ENCODE assay signal across 19 cellular contexts in the genomic region with DNA sequence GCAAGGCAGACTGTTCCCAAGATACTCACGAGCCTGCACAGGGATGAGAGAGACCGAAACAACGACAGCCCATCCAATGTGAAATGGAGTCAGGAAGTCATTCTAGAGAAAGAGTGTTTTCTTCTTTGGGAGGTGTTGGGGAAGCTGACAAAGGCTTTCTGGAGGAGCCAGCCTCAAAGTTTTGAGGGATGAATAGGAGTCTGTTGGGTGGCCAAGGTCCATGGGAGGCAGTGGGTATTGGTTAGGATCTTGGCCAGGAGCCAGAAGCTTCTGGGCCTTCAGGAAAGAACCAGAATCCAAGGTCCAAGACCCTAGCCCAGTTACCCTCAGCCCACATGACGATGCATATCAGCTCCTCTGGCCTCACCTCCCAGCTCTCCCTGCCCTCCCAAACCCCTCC. TPM values are rescaled to one million over a fixed set of nuclear protein-coding genes. Genes with fewer than 3 reads are reported as not detected.
DNase-seq lines count a peak whose midpoint lies in the region; ATAC-seq, FAIRE-seq and TF ChIP-seq lines count a peak whose summit lies in the region.
"Had no signal": no experiment of that assay in that cellular context is flagged by ENCODE, and none has a peak within 500 bp of the region (broad histone marks: within the 10 kb centered on the region; RNA-seq: fewer than 3 reads in every experiment).

No MANE protein-coding gene starts in this region.

- H3K4me1 Mint-ChIP-seq in activated naive CD4-positive, alpha-beta T cell treated with anti-CD3 and anti-CD28 coated beads, Interleukin-2, amount 10 ng/mL, durations not matched to agents 7 days and 5 days: no peaks in the 10 kb centered on the region
- no peaks in the 10 kb centered on the region for H3K4me1 Mint-ChIP-seq in WTC11

- H3K27me3 Mint-ChIP-seq in activated naive CD4-positive, alpha-beta T cell treated with anti-CD3 and anti-CD28 coated beads, Interleukin-2, amount 10 ng/mL, durations not matched to agents 7 days and 5 days: peaks cover 24% of the 10 kb centered on the region
- H3K27me3 Mint-ChIP-seq in WTC11 (ENCODE audit: low read depth): no peaks in the 10 kb centered on the region
- H3K27me3 Mint-ChIP-seq: CD4-positive, alpha-beta T cell had no signal

- H3K9me3 Mint-ChIP-seq in activated naive CD4-positive, alpha-beta T cell treated with anti-CD3 and anti-CD28 coated beads, Interleukin-2, amount 10 ng/mL, durations not matched to agents 7 days and 5 days: peaks cover 12% of the 10 kb centered on the region
- H3K9me3 Mint-ChIP-seq in activated naive CD4-positive, alpha-beta T cell treated with anti-CD3 and anti-CD28 coated beads, Interleukin-2, amount 50 U/mL, for 72 hours: peaks cover 15 to 18% of the 10 kb centered on the region in 2 donors
- H3K9me3 Mint-ChIP-seq in WTC11: peaks cover 25% of the 10 kb centered on the region

- H3K27ac Mint-ChIP-seq in activated naive CD4-positive, alpha-beta T cell treated with anti-CD3 and anti-CD28 coated beads, Interleukin-2, amount 10 ng/mL, durations not matched to agents 7 days and 5 days: no peak overlapping the region
- H3K27ac Mint-ChIP-seq in activated naive CD4-positive, alpha-beta T cell treated with anti-CD3 and anti-CD28 coated beads, Interleukin-2, amount 50 U/mL, for 72 hours: no peak overlapping the region
- H3K27ac Mint-ChIP-seq in WTC11: no peak overlapping the region
- H3K27ac Mint-ChIP-seq: CD4-positive, alpha-beta T cell; HFFc6 had no signal

- peaks cover 7 to 10% of the 10 kb centered on the region in 2 donors for H3K9me3 ChIP-seq in kidney (ENCODE audit: control insufficient read depth in 1 of 2, low read length in 2 of 2)
- H3K9me3 ChIP-seq in aorta (ENCODE audit: control insufficient read depth, low read length): peaks cover 1% of the 10 kb centered on the region
- H3K9me3 ChIP-seq: HAP-1 had no signal

- ATAC-seq in activated naive CD4-positive, alpha-beta T cell treated with anti-CD3 and anti-CD28 coated beads, Interleukin-2, amount 50 U/mL, for 72 hours: no peak
- no peak for ATAC-seq in WTC11
- ATAC-seq in aorta (ENCODE audit: low FRiP score): no peak
- ATAC-seq in GM19035 (IDR thresholded peaks at IDR 0.05; ENCODE audit: unreplicated experiment): no peak

- intact Hi-C loops in kidney (cut with DNase I) (no loop called here), aorta (cut with DNase I) (no loop called here)

- CTCF ChIA-PET in activated naive CD4-positive, alpha-beta T cell treated with anti-CD3 and anti-CD28 coated beads, Interleukin-2, amount 10 ng/mL, durations not matched to agents 7 days and 5 days (lab: Charles Lee): no interaction called here
- CTCF ChIA-PET in WTC11 (lab: Charles Lee): no interaction called here

- POLR2A ChIA-PET in WTC11 (lab: Charles Lee): interaction anchor here (0.6 kb wide), 2 partner anchors 198 to 619 kb away, joined by 3 read pairs; no protein-coding TSS in a partner anchor

- H3K27me3 ChIP-seq in aorta (ENCODE audit: control insufficient read depth in 1 of 2, insufficient read depth in 2 of 2, low read length in 1 of 2): no peaks in the 10 kb centered on the region
- H3K27me3 ChIP-seq: BLaER1 treated with 17β-estradiol and CSF1 and Interleukin-3, amounts not matched to agents 10 nM and 100 nM had no signal

- H3K36me3 ChIP-seq in kidney (ENCODE audit: control insufficient read depth in 1 of 2, insufficient read depth in 2 of 2, low read length in 2 of 2) (no peaks in the 10 kb centered on the region), aorta (ENCODE audit: control insufficient read depth in 1 of 2, insufficient read depth in 2 of 2, low read length in 1 of 2) (no peaks in the 10 kb centered on the region)
- H3K36me3 ChIP-seq: BLaER1 treated with 17β-estradiol and CSF1 and Interleukin-3, amounts not matched to agents 10 nM and 100 nM; HAP-1 had no signal

- H3K27ac ChIP-seq in kidney (ENCODE audit: low read depth in 2 of 2, low read length in 2 of 2): no peak overlapping the region
- H3K27ac ChIP-seq in aorta (ENCODE audit: low read depth in 1 of 2, low read length in 2 of 2): no peak overlapping the region
- H3K27ac ChIP-seq: BLaER1 treated with 17β-estradiol and CSF1 and Interleukin-3, amounts not matched to agents 10 nM and 100 nM had no signal

- no peak overlapping the region for H3K9ac ChIP-seq in kidney (ENCODE audit: low read length in 2 of 2)
- H3K9ac ChIP-seq: BLaER1 treated with 17β-estradiol and CSF1 and Interleukin-3, amounts not matched to agents 10 nM and 100 nM had no signal

- peak; percentile 8 for DNase-seq in activated naive CD4-positive, alpha-beta T cell treated with anti-CD3 and anti-CD28 coated beads, Interleukin-2, amount 10 ng/mL, durations not matched to agents 7 days and 5 days
- no peak for DNase-seq in activated naive CD4-positive, alpha-beta T cell treated with anti-CD3 and anti-CD28 coated beads, Interleukin-2, amount 50 U/mL, for 72 hours (ENCODE audit: low spot score in 2 of 2)
- DNase-seq in WTC11 (ENCODE audit: low spot score): peak; percentile 1
- DNase-seq in kidney: peak; percentile 19
- peak; percentile 8 to 19 for DNase-seq in aorta
- DNase-seq in activated CD4-positive, alpha-beta T cell treated with anti-CD3 and anti-CD28 coated beads for 4 hours: no peak
- DNase-seq: 8988T; AML-193; CD4-positive, alpha-beta T cell; DMS79 treated with DMSO at 0.1 percent for 48 hours; GDM1; HFFc6 had no signal

- TF ChIP-seq CTCF in WTC11 (IDR thresholded peaks at IDR 0.05) (no peak), kidney (IDR thresholded peaks at IDR 0.05; ENCODE audit: borderline replicate concordance, extremely low read depth, insufficient read depth) (no peak)

- FAIRE-seq in kidney (lab: Jason Lieb, UNC): no peak
- FAIRE-seq: GM12892, GM19239, H1, HTR-8/SVneo had no signal

- H3K4me3 ChIP-seq in kidney (ENCODE audit: low read length in 2 of 2): no peak overlapping the region
- no peak overlapping the region for H3K4me3 ChIP-seq in aorta (ENCODE audit: low read length in 2 of 2)
- H3K4me3 ChIP-seq: BLaER1 treated with 17β-estradiol and CSF1 and Interleukin-3, amounts not matched to agents 10 nM and 100 nM; HAP-1 had no signal

- peaks cover 1% of the 10 kb centered on the region for H3K36me3 Mint-ChIP-seq in activated naive CD4-positive, alpha-beta T cell treated with anti-CD3 and anti-CD28 coated beads, Interleukin-2, amount 10 ng/mL, durations not matched to agents 7 days and 5 days
- H3K36me3 Mint-ChIP-seq in activated naive CD4-positive, alpha-beta T cell treated with anti-CD3 and anti-CD28 coated beads, Interleukin-2, amount 50 U/mL, for 72 hours: peaks cover 0 to 17% of the 10 kb centered on the region in 2 donors
- peaks cover 15% of the 10 kb centered on the region for H3K36me3 Mint-ChIP-seq in WTC11

- no peak overlapping the region for H3K4me3 Mint-ChIP-seq in activated naive CD4-positive, alpha-beta T cell treated with anti-CD3 and anti-CD28 coated beads, Interleukin-2, amount 10 ng/mL, durations not matched to agents 7 days and 5 days
- H3K4me3 Mint-ChIP-seq in WTC11: no peak overlapping the region
- H3K4me3 Mint-ChIP-seq: CD4-positive, alpha-beta T cell; HFFc6 had no signal

- H3K4me1 ChIP-seq in kidney (ENCODE audit: control insufficient read depth in 1 of 2, insufficient read depth in 1 of 2, low read depth in 1 of 2, low read length in 2 of 2): no peaks in the 10 kb centered on the region
- H3K4me1 ChIP-seq in aorta (ENCODE audit: control insufficient read depth in 1 of 2, insufficient read depth in 2 of 2, low read length in 2 of 2): no peaks in the 10 kb centered on the region
- H3K4me1 ChIP-seq: BLaER1 treated with 17β-estradiol and CSF1 and Interleukin-3, amounts not matched to agents 10 nM and 100 nM; HAP-1 had no signal

- 60 to 86% methylated on average over 4 of the region's 4 CpGs for WGBS in aorta, 2 donors

TF ChIP-seq in WTC11, 78 proteins besides CTCF, POLR2A, EP300 and RAD21 (continues in another document):
- no peak for TF ChIP-seq ZNF232 (CRISPR knock-in tag; IDR thresholded peaks at IDR 0.05)
- TF ChIP-seq, protein P1, sequence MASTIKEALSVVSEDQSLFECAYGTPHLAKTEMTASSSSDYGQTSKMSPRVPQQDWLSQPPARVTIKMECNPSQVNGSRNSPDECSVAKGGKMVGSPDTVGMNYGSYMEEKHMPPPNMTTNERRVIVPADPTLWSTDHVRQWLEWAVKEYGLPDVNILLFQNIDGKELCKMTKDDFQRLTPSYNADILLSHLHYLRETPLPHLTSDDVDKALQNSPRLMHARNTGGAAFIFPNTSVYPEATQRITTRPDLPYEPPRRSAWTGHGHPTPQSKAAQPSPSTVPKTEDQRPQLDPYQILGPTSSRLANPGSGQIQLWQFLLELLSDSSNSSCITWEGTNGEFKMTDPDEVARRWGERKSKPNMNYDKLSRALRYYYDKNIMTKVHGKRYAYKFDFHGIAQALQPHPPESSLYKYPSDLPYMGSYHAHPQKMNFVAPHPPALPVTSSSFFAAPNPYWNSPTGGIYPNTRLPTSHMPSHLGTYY (CRISPR knock-in tag; IDR thresholded peaks at IDR 0.05): no peak
- no peak for TF ChIP-seq NFE2L1 (CRISPR knock-in tag; IDR thresholded peaks at IDR 0.05)
- TF ChIP-seq JAZF1 (CRISPR knock-in tag; IDR thresholded peaks at IDR 0.05): no peak
- no peak for TF ChIP-seq ZNF671 (CRISPR knock-in tag; IDR thresholded peaks at IDR 0.05)

RNA-seq across cellular contexts. Expression of a gene that starts 59.9 kb away (rescaled TPM):
- total RNA-seq in activated naive CD4-positive, alpha-beta T cell treated with anti-CD3 and anti-CD28 coated beads, Interleukin-2, amount 50 U/mL, for 72 hours: not detected
- 1.8 to 2.7 TPM (median 1.8 TPM) in 3 replicates for total RNA-seq in WTC11 (2021)
- total RNA-seq in kidney: 1.1 TPM
- polyA plus RNA-seq in kidney (ENCODE audit: insufficient read depth, low read depth, low replicate concordance): 0.04 TPM
- total RNA-seq in aorta: 1 to 10 TPM; 3.2 to 3.5 TPM
- under 1 TPM; 0.25 to 0.26 TPM for polyA plus RNA-seq in aorta
- total RNA-seq: CD4-positive, alpha-beta T cell; HFFc6 had no signal

Comparison
In these comparisons a context has a peak if more than half of its experiments do, and no peak if none do; other contexts are left out.
1. DNase-seq: peak in activated naive CD4-positive, alpha-beta T cell treated with anti-CD3 and anti-CD28 coated beads, Interleukin-2, amount 10 ng/mL, durations not matched to agents 7 days and 5 days (single experiment), WTC11 (single experiment), kidney (single experiment) and aorta (2 of 2); none in activated naive CD4-positive, alpha-beta T cell treated with anti-CD3 and anti-CD28 coated beads, Interleukin-2, amount 50 U/mL, for 72 hours (0 of 2) and activated CD4-positive, alpha-beta T cell treated with anti-CD3 and anti-CD28 coated beads for 4 hours (0 of 2).